18 cellular contexts compared by ENCODE assay signal in the genomic region with DNA sequence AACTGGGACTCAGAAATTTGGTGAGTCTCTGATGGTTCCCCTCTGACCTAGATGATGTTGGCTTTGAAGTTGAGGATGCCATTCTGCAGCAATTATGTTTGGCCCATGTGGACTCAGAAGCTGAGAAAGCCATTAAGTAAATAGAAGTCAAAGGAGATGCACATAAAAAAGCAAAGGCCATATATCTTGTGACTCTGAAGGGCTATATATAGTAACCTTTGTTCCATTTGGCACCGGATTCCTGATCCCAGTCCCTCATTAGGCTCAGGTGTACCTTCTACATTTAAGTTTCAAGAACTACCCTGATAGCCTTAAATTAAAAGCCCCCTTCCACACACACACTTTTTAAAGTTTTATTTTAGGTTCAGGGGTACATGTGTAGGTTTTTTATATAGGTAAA. TPM values are rescaled to one million over a fixed set of nuclear protein-coding genes. Genes with fewer than 3 reads are reported as not detected.
DNase-seq lines count a peak whose midpoint lies in the region; ATAC-seq, FAIRE-seq and TF ChIP-seq lines count a peak whose summit lies in the region.
"Had no signal": no experiment of that assay in that cellular context is flagged by ENCODE, and none has a peak within 500 bp of the region (broad histone marks: within the 10 kb centered on the region; RNA-seq: fewer than 3 reads in every experiment).

No MANE protein-coding gene starts in this region.

- peak; percentile 22 for TF ChIP-seq EP300 in transverse colon (IDR thresholded peaks at IDR 0.05; ENCODE audit: low read depth)

- H3K9me3 ChIP-seq in right cardiac atrium (ENCODE audit: control insufficient read depth, low read length), result no peaks in the 10 kb centered on the region
- H3K9me3 ChIP-seq in hepatocyte (ENCODE audit: low read depth), result no peaks in the 10 kb centered on the region
- H3K9me3 ChIP-seq in transverse colon, result no peaks in the 10 kb centered on the region

- intact Hi-C loops in left ventricle myocardium superior (cut with micrococcal nuclease) (no loop called here), right cardiac atrium (cut with DNase I) (no loop called here), transverse colon (cut with DNase I; ENCODE audit: low total_unique reads) (no loop called here)

- no peak overlapping the region for H3K4me2 ChIP-seq in hepatocyte

- H3K4me1 ChIP-seq in right cardiac atrium (ENCODE audit: control insufficient read depth, insufficient read depth, low read length) (peaks cover 2% of the 10 kb centered on the region), hepatocyte (ENCODE audit: insufficient read depth) (no peaks in the 10 kb centered on the region), transverse colon (peaks cover 0 to 5% (median 2%) of the 10 kb centered on the region in 4 donors)

- H3K79me2 ChIP-seq in hepatocyte, result no peaks in the 10 kb centered on the region

- WGBS in right cardiac atrium, result 79% methylated on average over 1 of the region's 1 CpG
- 42% methylated on average over 1 of the region's 1 CpG for WGBS in hepatocyte (ENCODE audit: low lambda C conversion rate, missing lambda C conversion rate)
- 18 to 26% methylated on average over 1 of the region's 1 CpG for WGBS in transverse colon (ENCODE audit: low coverage in 1 of 2), 2 donors

- H4K20me1 ChIP-seq in hepatocyte (ENCODE audit: insufficient read depth, poor library complexity, severe bottlenecking), result no peaks in the 10 kb centered on the region

- DNase-seq in left ventricle myocardium superior, result no peak
- DNase-seq in right cardiac atrium, result no peak
- peak; percentile 11 for DNase-seq in NCI-H146 treated with DMSO at 0.1 percent for 48 hours (lab: John Stamatoyannopoulos, UW; ENCODE audit: unreplicated experiment)
- peak; percentile 31 for DNase-seq in hepatocyte (ENCODE audit: low spot score)
- DNase-seq in transverse colon, result no peak
- no peak for DNase-seq in D721Med (ENCODE audit: insufficient read length, low spot score)
- DNase-seq in NCI-H524 treated with DMSO at 0.1 percent for 48 hours (lab: John Stamatoyannopoulos, UW), result no peak
- no peak for DNase-seq in GM13977 (ENCODE audit: low spot score)
- DNase-seq: ACHN; C1 segment of cervical spinal cord; CD8-positive, alpha-beta memory T cell; GDM1; H9; KBM-7; NCI-H2081 treated with DMSO at 0.1 percent for 48 hours; NCI-H2227 treated with DMSO at 0.1 percent for 48 hours; NCI-H774 had no signal

- no peak overlapping the region for H2AFZ ChIP-seq in hepatocyte

- no peak overlapping the region for H3K27ac ChIP-seq in right cardiac atrium (ENCODE audit: low read length)
- peak overlapping the region; percentile 52 for H3K27ac ChIP-seq in hepatocyte
- H3K27ac ChIP-seq in transverse colon, result no peak overlapping the region

- TF ChIP-seq CTCF in hepatocyte (IDR thresholded peaks at IDR 0.05; ENCODE audit: poor library complexity) (no peak), transverse colon (IDR thresholded peaks at IDR 0.05) (no peak), D721Med (IDR thresholded peaks at IDR 0.05; ENCODE audit: insufficient read depth, missing control alignments) (no peak), GM13977 (IDR thresholded peaks at IDR 0.05; ENCODE audit: extremely low read depth, insufficient read depth, missing control alignments) (no peak)

- FAIRE-seq in D721Med (lab: Jason Lieb, UNC), result no peak
- FAIRE-seq: HepG2 had no signal

- no peak overlapping the region for H3K4me3 ChIP-seq in right cardiac atrium (ENCODE audit: low read length)
- H3K4me3 ChIP-seq in hepatocyte, result no peak overlapping the region
- H3K4me3 ChIP-seq in transverse colon, result no peak overlapping the region

- peak; percentile 34 for ATAC-seq in left ventricle myocardium superior
- no peak for ATAC-seq in right cardiac atrium
- ATAC-seq: HepG2 had no signal

- in situ Hi-C loops in transverse colon (cut with MboI; ENCODE audit: low pct_ligation_motif_present in 1 of 4, low pct_unique_long_range_greater_than_20kb in 1 of 4, low sequenced_read_pairs in 3 of 4), result no loop called here
- in situ Hi-C loops in GM13977 (cut with MboI; ENCODE audit: low pct_unique_long_range_greater_than_20kb, low sequenced_read_pairs, unreplicated experiment), result no loop called here

- TF ChIP-seq POLR2A in transverse colon (IDR thresholded peaks at IDR 0.05), result no peak

- H3K27me3 ChIP-seq in right cardiac atrium (ENCODE audit: control insufficient read depth, insufficient read depth), result no peaks in the 10 kb centered on the region
- H3K27me3 ChIP-seq in hepatocyte, result no peaks in the 10 kb centered on the region
- no peaks in the 10 kb centered on the region for H3K27me3 ChIP-seq in transverse colon

- no peaks in the 10 kb centered on the region for H3K9me2 ChIP-seq in hepatocyte (replicated peaks; ENCODE audit: insufficient read depth)

- no peaks in the 10 kb centered on the region for H3K36me3 ChIP-seq in hepatocyte (replicated peaks; ENCODE audit: insufficient read depth, low read depth)
- H3K36me3 ChIP-seq in transverse colon, result no peaks in the 10 kb centered on the region

RNA-seq across cellular contexts. Expression of a gene that starts 50.0 kb away (rescaled TPM):
- total RNA-seq in left ventricle myocardium superior (289 TPM), right cardiac atrium (100 to 1,000 TPM in 2 of 4 donors, 10 to 100 TPM in 2; 53.0 to 842 (median 103) TPM), hepatocyte (28.5 and 34.6 TPM in 2 replicates), transverse colon (100 to 1,000 TPM; 134 to 510 (median 273) TPM)
- polyA plus RNA-seq in right cardiac atrium (133 TPM), hepatocyte (26.0 and 28.8 TPM in 2 replicates)
- total RNA-seq: H9, HepG2 had no signal
- polyA plus RNA-seq: CD8-positive, alpha-beta memory T cell had no signal

Comparison
In these comparisons a context has a peak if more than half of its experiments do, and no peak if none do; other contexts are left out.
1. DNase-seq: peak in NCI-H146 treated with DMSO at 0.1 percent for 48 hours (single experiment) and hepatocyte (single experiment); none in left ventricle myocardium superior (single experiment), right cardiac atrium (0 of 3), transverse colon (single experiment), D721Med (single experiment), NCI-H524 treated with DMSO at 0.1 percent for 48 hours (single experiment) and GM13977 (single experiment).